In genomic region chr3:141305436-141305835, GRCh38 we compare ENCODE assay signal across 10 cellular contexts.
DNase-seq lines count a peak whose midpoint lies in the region; ATAC-seq and TF ChIP-seq lines count a peak whose summit lies in the region.
"Had no signal": no experiment of that assay in that cellular context is flagged by ENCODE, and none has a peak within 500 bp of the region (broad histone marks: within the 10 kb centered on the region; RNA-seq: fewer than 3 reads in every experiment).

No MANE protein-coding gene starts in this region.

- TF ChIP-seq CTCF in RWPE2 (IDR thresholded peaks at IDR 0.05; ENCODE audit: poor library complexity, severe bottlenecking): no peak

- peak; percentile 66 for DNase-seq in COLO829 (ENCODE audit: low spot score)
- peak; percentile 75 for DNase-seq in GM23248
- DNase-seq in RWPE2 (ENCODE audit: low spot score): no peak
- peak; percentile 56 for DNase-seq in islet precursor cell
- no peak for DNase-seq in NOMO-1 treated with DMSO at 0.1 percent for 48 hours (lab: John Stamatoyannopoulos, UW; ENCODE audit: unreplicated experiment)
- no peak for DNase-seq in immature natural killer cell
- no peak for DNase-seq in NK-92 treated with Interleukin-12 subunit alpha and Interleukin-12 subunit beta, amount 100 ng/mL, for 24 hours (lab: John Stamatoyannopoulos, UW)
- DNase-seq: effector CD4-positive, alpha-beta T cell had no signal

- H3K4me3 ChIP-seq in GM23248: no peak overlapping the region
- H3K4me3 ChIP-seq in RWPE2 (ENCODE audit: severe bottlenecking): no peak overlapping the region
- H3K4me3 ChIP-seq: lung had no signal

- H3K27ac ChIP-seq in GM23248 (no peak overlapping the region), RWPE2 (ENCODE audit: poor library complexity, severe bottlenecking) (no peak overlapping the region)

- no peaks in the 10 kb centered on the region for H3K9me3 Mint-ChIP-seq in immature natural killer cell

- no peak overlapping the region for H3K4me2 ChIP-seq in GM23248 (ENCODE audit: unreplicated experiment)

- H3K9me3 ChIP-seq in GM23248 (ENCODE audit: low read depth) (no peaks in the 10 kb centered on the region), RWPE2 (ENCODE audit: severe bottlenecking) (no peaks in the 10 kb centered on the region)

- H3K4me1 ChIP-seq in GM23248 (ENCODE audit: insufficient read depth): peaks cover 23% of the 10 kb centered on the region
- peaks cover 3% of the 10 kb centered on the region for H3K4me1 ChIP-seq in RWPE2 (ENCODE audit: insufficient read depth, poor library complexity, severe bottlenecking)

- H2AFZ ChIP-seq in GM23248: no peak overlapping the region

- no peaks in the 10 kb centered on the region for H3K79me2 ChIP-seq in GM23248 (ENCODE audit: insufficient read depth)

- in situ Hi-C loops in GM23248 (cut with MboI): loop anchor here (25.0 kb wide), 1 partner anchor 257 kb away; no protein-coding TSS in a partner anchor

- H3K27me3 ChIP-seq in GM23248 (replicated peaks; ENCODE audit: insufficient read depth): no peaks in the 10 kb centered on the region
- H3K27me3 ChIP-seq in RWPE2 (ENCODE audit: insufficient read depth, poor library complexity, severe bottlenecking): no peaks in the 10 kb centered on the region

- no peak overlapping the region for H3K4me3 Mint-ChIP-seq in immature natural killer cell

- H3F3A ChIP-seq in GM23248 (ENCODE audit: insufficient read depth): peaks cover 19% of the 10 kb centered on the region

- no peaks in the 10 kb centered on the region for H3K9me2 ChIP-seq in GM23248 (ENCODE audit: insufficient read depth)

- no peak overlapping the region for H3K9ac ChIP-seq in GM23248

- H3K27me3 Mint-ChIP-seq in immature natural killer cell (ENCODE audit: low read depth in 3 of 3): no peaks in the 10 kb centered on the region

- peak; percentile 42; the same call in 1 of the 3 replicates for ATAC-seq in RWPE2 (ENCODE audit: low read depth)
- ATAC-seq in HG03439 (IDR thresholded peaks at IDR 0.05; ENCODE audit: unreplicated experiment): no peak

- no peak overlapping the region for H3K27ac Mint-ChIP-seq in immature natural killer cell

- H4K20me1 ChIP-seq in GM23248 (ENCODE audit: insufficient read depth): no peaks in the 10 kb centered on the region

- H3K36me3 Mint-ChIP-seq in immature natural killer cell: no peaks in the 10 kb centered on the region

- peaks cover 3 to 9% of the 10 kb centered on the region in 2 donors for H3K4me1 Mint-ChIP-seq in immature natural killer cell

- H3K36me3 ChIP-seq in GM23248 (ENCODE audit: low read depth) (no peaks in the 10 kb centered on the region), RWPE2 (ENCODE audit: low read depth) (no peaks in the 10 kb centered on the region)

Comparison
In these comparisons a context has a peak if more than half of its experiments do, and no peak if none do; other contexts are left out.
1. DNase-seq: peak in COLO829 (single experiment), GM23248 (single experiment) and islet precursor cell (single experiment); none in RWPE2 (single experiment), NOMO-1 treated with DMSO at 0.1 percent for 48 hours (single experiment), immature natural killer cell (0 of 3) and NK-92 treated with Interleukin-12 subunit alpha and Interleukin-12 subunit beta, amount 100 ng/mL, for 24 hours (single experiment).